ENCODE assay signal across 15 cellular contexts in the genomic region with DNA sequence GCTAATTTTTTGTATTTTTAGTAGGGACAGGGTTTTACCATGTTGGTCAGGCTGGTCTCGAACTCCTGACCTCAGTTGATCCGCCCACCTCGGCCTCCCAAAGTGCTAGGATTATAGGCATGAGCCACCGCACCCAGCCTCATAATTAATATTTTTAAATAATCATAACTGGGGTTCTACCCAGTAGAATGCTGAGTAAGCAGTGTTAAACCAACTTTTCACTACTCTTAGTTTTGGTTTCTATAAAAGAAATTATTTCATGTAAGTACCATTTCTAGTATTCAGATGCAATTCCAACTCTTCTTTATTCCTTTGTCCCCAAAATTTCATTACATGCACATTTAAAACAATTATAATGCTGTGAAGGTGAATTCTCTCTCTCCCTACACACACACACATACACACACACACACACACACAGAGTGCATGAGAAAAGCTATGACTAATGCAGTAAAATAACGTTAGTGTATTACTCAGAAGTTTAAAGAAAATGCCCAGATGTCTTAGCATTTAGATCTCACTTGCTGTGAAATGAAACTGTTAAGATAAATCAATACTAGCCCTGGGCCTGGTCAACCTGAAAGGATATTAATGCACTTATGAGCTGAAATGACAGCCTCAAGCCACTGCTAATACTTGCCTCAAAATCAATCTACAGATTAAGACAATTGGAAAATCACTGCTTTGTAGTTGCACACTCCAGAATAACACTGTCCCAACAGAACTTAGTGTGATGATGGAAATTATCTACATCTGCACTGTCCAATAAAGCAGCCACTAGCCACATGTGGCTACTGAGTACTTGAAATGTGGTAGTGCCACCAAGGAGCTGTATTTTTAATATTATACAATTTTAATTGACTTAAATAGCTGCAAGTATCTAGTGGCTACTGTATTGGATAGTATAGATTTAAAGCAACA. TPM values are rescaled to one million over a fixed set of nuclear protein-coding genes. Genes with fewer than 3 reads are reported as not detected.
DNase-seq lines count a peak whose midpoint lies in the region; ATAC-seq and TF ChIP-seq lines count a peak whose summit lies in the region.
"Had no signal": no experiment of that assay in that cellular context is flagged by ENCODE, and none has a peak within 500 bp of the region (broad histone marks: within the 10 kb centered on the region; RNA-seq: fewer than 3 reads in every experiment).

No MANE protein-coding gene starts in this region.

- H3K27ac ChIP-seq in mesenchymal stem cell (ENCODE audit: low read length, poor library complexity, severe bottlenecking) = no peak overlapping the region
- H3K27ac ChIP-seq: colonic mucosa, neutrophil had no signal

- no peak overlapping the region for H3K18ac ChIP-seq in mesenchymal stem cell (ENCODE audit: low read depth in 1 of 2, low read length in 2 of 2)

- no peak overlapping the region for H4K8ac ChIP-seq in mesenchymal stem cell (ENCODE audit: low read length)

- no peaks in the 10 kb centered on the region for H3K9me3 ChIP-seq in mesenchymal stem cell (ENCODE audit: control insufficient read depth, low read length)
- H3K9me3 ChIP-seq: colonic mucosa, neutrophil had no signal

- ATAC-seq in HG03280 (IDR thresholded peaks at IDR 0.05; ENCODE audit: unreplicated experiment) = no peak
- ATAC-seq: stimulated activated effector memory CD8-positive, alpha-beta T cell treated with anti-CD3 and anti-CD28 coated beads, Interleukin-12 subunit alpha, Interleukin-12 subunit beta, amount 100 ng/mL, for 72 hours; T-helper 17 cell had no signal

- H3K4me1 ChIP-seq in mesenchymal stem cell (ENCODE audit: control insufficient read depth, insufficient read depth, low read depth, low read length) = peaks cover 1% of the 10 kb centered on the region

- no peak overlapping the region for H3K4ac ChIP-seq in mesenchymal stem cell (ENCODE audit: low read depth in 1 of 2, low read length in 2 of 2)

- no peak overlapping the region for H3K4me3 ChIP-seq in cardiac fibroblast (replicated peaks in 1 of 2; ENCODE audit: low read depth in 2 of 2, low read length in 2 of 2)
- no peak overlapping the region for H3K4me3 ChIP-seq in mesenchymal stem cell (ENCODE audit: insufficient read depth in 1 of 2, low read depth in 1 of 2, low read length in 2 of 2)
- H3K4me3 ChIP-seq: colonic mucosa had no signal

- no peaks in the 10 kb centered on the region for H3K27me3 ChIP-seq in mesenchymal stem cell (ENCODE audit: control insufficient read depth in 1 of 2, insufficient read depth in 1 of 2, low read length in 2 of 2)
- H3K27me3 ChIP-seq: colonic mucosa, neutrophil had no signal

- no peak overlapping the region for H3K4me2 ChIP-seq in mesenchymal stem cell (ENCODE audit: low read length, poor library complexity, severe bottlenecking)

- no peak overlapping the region for H2BK120ac ChIP-seq in mesenchymal stem cell (ENCODE audit: low read depth, low read length)

- peaks cover 6% of the 10 kb centered on the region for H3K79me1 ChIP-seq in mesenchymal stem cell (replicated peaks; ENCODE audit: low read length, poor library complexity, severe bottlenecking)

- no peak overlapping the region for H2AFZ ChIP-seq in mesenchymal stem cell (ENCODE audit: low read depth, low read length)

- H3K14ac ChIP-seq in mesenchymal stem cell (ENCODE audit: low read length in 2 of 2) = no peak overlapping the region

- H3K23ac ChIP-seq in mesenchymal stem cell (ENCODE audit: low read length in 2 of 2) = no peak overlapping the region

- peaks cover 0 to 27% of the 10 kb centered on the region in 2 experiments for H3K36me3 ChIP-seq in mesenchymal stem cell (ENCODE audit: control insufficient read depth in 1 of 2, insufficient read depth in 2 of 2, low read depth in 1 of 2, low read length in 2 of 2)
- H3K36me3 ChIP-seq: colonic mucosa, neutrophil had no signal

- H2BK5ac ChIP-seq in mesenchymal stem cell (ENCODE audit: low read depth, low read length, poor library complexity, severe bottlenecking) = no peak overlapping the region

- H3K9ac ChIP-seq in mesenchymal stem cell (ENCODE audit: low read length) = peak overlapping the region; percentile 29

- H2AK5ac ChIP-seq in mesenchymal stem cell (ENCODE audit: low read length, severe bottlenecking) = no peak overlapping the region

- WGBS in mesenchymal stem cell = 100% methylated on average over 1 of the region's 5 CpGs

- DNase-seq in AG20443 (ENCODE audit: low spot score) (peak; percentile 34), LHCN-M2 (ENCODE audit: low read depth) (peak; percentile 78), cardiac fibroblast (ENCODE audit: low read depth in 2 of 2) (peak; percentile 37 to 81), mesenchymal stem cell (peak; percentile 80), GM19238 (ENCODE audit: insufficient read length, low spot score) (no peak), iPS-NIHi11 (ENCODE audit: low spot score) (no peak), NAMALWA (ENCODE audit: low spot score) (no peak)
- DNase-seq: CD4-positive, CD25-positive, alpha-beta regulatory T cell; colonic mucosa; head of caudate nucleus; KBM-7; T-helper 17 cell had no signal

- no peak for TF ChIP-seq CTCF in cardiac fibroblast (IDR thresholded peaks at IDR 0.05; ENCODE audit: low read depth, low read length)

- H2BK12ac ChIP-seq in mesenchymal stem cell (ENCODE audit: low read length in 2 of 2) = no peak overlapping the region

- H4K91ac ChIP-seq in mesenchymal stem cell (ENCODE audit: low read length) = no peak overlapping the region

- no peak overlapping the region for H2BK15ac ChIP-seq in mesenchymal stem cell (ENCODE audit: low read depth, poor library complexity, severe bottlenecking)

RNA-seq across cellular contexts. Expression of a gene that starts 36.0 kb away (rescaled TPM):
- total RNA-seq in LHCN-M2 (2014; rRNA removed) = 14.7 and 15.8 TPM in 2 replicates
- 15.8 TPM for polyA plus RNA-seq in LHCN-M2 (2012)
- polyA plus RNA-seq in mesenchymal stem cell (2013, experiment 1 of 2) = 15.5 TPM
- 15.8 TPM for polyA plus RNA-seq in mesenchymal stem cell (2013, experiment 2 of 2)
- total RNA-seq: CD4-positive, CD25-positive, alpha-beta regulatory T cell; T-helper 17 cell had no signal
- polyA plus RNA-seq: CD4-positive, CD25-positive, alpha-beta regulatory T cell had no signal

RNA-seq across cellular contexts. Expression of a gene that starts 44.0 kb away (rescaled TPM):
- 84.4 and 87.8 TPM in 2 replicates for total RNA-seq in LHCN-M2 (2014; rRNA removed)
- polyA plus RNA-seq in LHCN-M2 (2012) = 28.7 TPM
- 39.7 TPM for polyA plus RNA-seq in mesenchymal stem cell (2013, experiment 1 of 2)
- polyA plus RNA-seq in mesenchymal stem cell (2013, experiment 2 of 2) = 40.1 TPM

Comparison
In these comparisons a context has a peak if more than half of its experiments do, and no peak if none do; other contexts are left out.
1. DNase-seq: peak in AG20443 (single experiment), LHCN-M2 (single experiment), cardiac fibroblast (2 of 2) and mesenchymal stem cell (single experiment); none in GM19238 (single experiment), iPS-NIHi11 (single experiment) and NAMALWA (single experiment).